Comparison of ENCODE assay signal across 20 cellular contexts in the genomic region with DNA sequence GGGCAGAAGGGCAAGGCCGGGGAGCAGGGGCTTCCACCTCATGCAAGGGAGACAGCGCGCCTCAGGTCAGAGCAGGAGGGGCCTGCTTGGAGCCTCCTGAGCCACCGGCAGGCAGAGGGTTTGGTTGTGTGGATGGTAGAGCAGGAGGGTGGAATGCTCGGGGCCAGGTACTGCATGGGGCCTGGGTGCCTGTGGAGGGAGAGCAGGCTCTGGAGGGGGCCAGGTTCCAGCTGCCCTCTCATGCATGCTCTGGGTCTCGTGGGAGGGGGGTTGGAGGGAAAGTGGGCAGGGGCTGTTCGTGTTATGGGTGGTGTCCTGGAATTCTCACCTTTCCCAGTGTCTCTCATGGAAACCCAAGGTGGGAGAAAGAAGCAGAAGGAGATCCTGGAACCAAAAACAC. TPM values are rescaled to one million over a fixed set of nuclear protein-coding genes. Genes with fewer than 3 reads are reported as not detected.
DNase-seq lines count a peak whose midpoint lies in the region; ATAC-seq and TF ChIP-seq lines count a peak whose summit lies in the region.
"Had no signal": no experiment of that assay in that cellular context is flagged by ENCODE, and none has a peak within 500 bp of the region (broad histone marks: within the 10 kb centered on the region; RNA-seq: fewer than 3 reads in every experiment).

No MANE protein-coding gene starts in this region.

- H3K4me1 Mint-ChIP-seq in activated CD4-positive, alpha-beta T cell treated with anti-CD3 and anti-CD28 coated beads, Interleukin-2, amount 10 ng/mL, durations not matched to agents 7 days and 5 days = peaks cover 34% of the 10 kb centered on the region
- peaks cover 0 to 6% (median 1%) of the 10 kb centered on the region in 4 donors for H3K4me1 Mint-ChIP-seq in CD4-positive, alpha-beta memory T cell

- peaks cover 35 to 68% (median 58%) of the 10 kb centered on the region in 10 experiments for H3K4me1 ChIP-seq in BLaER1 treated with 17β-estradiol and CSF1 and Interleukin-3, amounts not matched to agents 10 nM and 100 nM
- H3K4me1 ChIP-seq in hepatocyte (ENCODE audit: insufficient read depth) (peaks cover 16% of the 10 kb centered on the region), neuronal stem cell (ENCODE audit: control insufficient read depth in 2 of 2, insufficient read depth in 1 of 2, low read depth in 1 of 2, low read length in 2 of 2) (peaks cover 0 to 1% of the 10 kb centered on the region in 2 donors)
- H3K4me1 ChIP-seq in CD4-positive, alpha-beta memory T cell (ENCODE audit: insufficient read depth, low read length) = no peaks in the 10 kb centered on the region
- H3K4me1 ChIP-seq: A549 had no signal

- no peaks in the 10 kb centered on the region; a peak in 1 of 22 replicates for H4K20me1 ChIP-seq in BLaER1 treated with 17β-estradiol and CSF1 and Interleukin-3, amounts not matched to agents 10 nM and 100 nM
- no peaks in the 10 kb centered on the region for H4K20me1 ChIP-seq in hepatocyte (ENCODE audit: insufficient read depth, poor library complexity, severe bottlenecking)

- no peaks in the 10 kb centered on the region for H3K9me2 ChIP-seq in hepatocyte (replicated peaks; ENCODE audit: insufficient read depth)

- peaks cover 0 to 11% (median 0%) of the 10 kb centered on the region in 11 experiments; a peak in 2 of 22 replicates for H3K27me3 ChIP-seq in BLaER1 treated with 17β-estradiol and CSF1 and Interleukin-3, amounts not matched to agents 10 nM and 100 nM
- H3K27me3 ChIP-seq in hepatocyte (no peaks in the 10 kb centered on the region), neuronal stem cell (ENCODE audit: control insufficient read depth in 3 of 3, insufficient read depth in 3 of 3, low read depth in 1 of 3, low read length in 3 of 3) (no peaks in the 10 kb centered on the region)
- H3K27me3 ChIP-seq in CD4-positive, alpha-beta memory T cell (ENCODE audit: insufficient read depth, low read length) = no peaks in the 10 kb centered on the region

- H3K27ac ChIP-seq in BLaER1 treated with 17β-estradiol and CSF1 and Interleukin-3, amounts not matched to agents 10 nM and 100 nM = no peak overlapping the region
- peak overlapping the region; percentile 65 for H3K27ac ChIP-seq in hepatocyte
- no peak overlapping the region for H3K27ac ChIP-seq in neuronal stem cell (replicated peaks; ENCODE audit: low read length)
- H3K27ac ChIP-seq in CD4-positive, alpha-beta memory T cell (ENCODE audit: low read depth, low read length) = no peak overlapping the region
- H3K27ac ChIP-seq: 22Rv1, A549 had no signal

- H2BK120ac ChIP-seq in neuronal stem cell (ENCODE audit: low read depth, low read length) = no peak overlapping the region

- peak overlapping the region; percentile 21 for H2BK15ac ChIP-seq in neuronal stem cell (ENCODE audit: low read length)

- peak overlapping the region; percentile 95 for H3K27ac Mint-ChIP-seq in activated CD4-positive, alpha-beta T cell treated with anti-CD3 and anti-CD28 coated beads, Interleukin-2, amount 10 ng/mL, durations not matched to agents 7 days and 5 days
- H3K27ac Mint-ChIP-seq in CD4-positive, alpha-beta memory T cell = no peak overlapping the region
- H3K27ac Mint-ChIP-seq: H9 had no signal

- H3K27me3 Mint-ChIP-seq in activated CD4-positive, alpha-beta T cell treated with anti-CD3 and anti-CD28 coated beads, Interleukin-2, amount 10 ng/mL, durations not matched to agents 7 days and 5 days = peaks cover 16% of the 10 kb centered on the region
- H3K27me3 Mint-ChIP-seq in CD4-positive, alpha-beta memory T cell = peaks cover 6 to 7% of the 10 kb centered on the region in 2 donors

- no peak overlapping the region for H3K18ac ChIP-seq in neuronal stem cell (ENCODE audit: low read length)

- no peaks in the 10 kb centered on the region for H3K79me2 ChIP-seq in hepatocyte

- H3K36me3 ChIP-seq in BLaER1 treated with 17β-estradiol and CSF1 and Interleukin-3, amounts not matched to agents 10 nM and 100 nM = no peaks in the 10 kb centered on the region
- H3K36me3 ChIP-seq in hepatocyte (replicated peaks; ENCODE audit: insufficient read depth, low read depth) (no peaks in the 10 kb centered on the region), neuronal stem cell (replicated peaks in 1 of 2; ENCODE audit: control insufficient read depth in 2 of 2, insufficient read depth in 2 of 2, low read length in 2 of 2) (no peaks in the 10 kb centered on the region)
- H3K36me3 ChIP-seq in CD4-positive, alpha-beta memory T cell (ENCODE audit: insufficient read depth, low read length) = no peaks in the 10 kb centered on the region

- H3K79me1 ChIP-seq in neuronal stem cell (ENCODE audit: low read depth, low read length) = no peaks in the 10 kb centered on the region

- peaks cover 2% of the 10 kb centered on the region for H3K9me3 Mint-ChIP-seq in activated CD4-positive, alpha-beta T cell treated with anti-CD3 and anti-CD28 coated beads, Interleukin-2, amount 10 ng/mL, durations not matched to agents 7 days and 5 days
- no peaks in the 10 kb centered on the region for H3K9me3 Mint-ChIP-seq in CD4-positive, alpha-beta memory T cell
- H3K9me3 Mint-ChIP-seq: CD8-positive, alpha-beta T cell; H9 had no signal

- CTCF ChIA-PET in activated CD4-positive, alpha-beta T cell treated with anti-CD3 and anti-CD28 coated beads, Interleukin-2, amount 10 ng/mL, durations not matched to agents 7 days and 5 days (lab: Charles Lee) = interaction anchor here (0.7 to 1.9 kb wide), 2 partner anchors 18 to 30 kb away, joined by 3 to 4 read pairs; no protein-coding TSS in a partner anchor
- CTCF ChIA-PET in CD4-positive, alpha-beta memory T cell (lab: Charles Lee; ENCODE audit: partially characterized antibody) = interaction anchor here (1.5 kb wide), 1 partner anchor 17 kb away, joined by 3 read pairs; no protein-coding TSS in a partner anchor

- no peak overlapping the region for H2BK12ac ChIP-seq in neuronal stem cell (ENCODE audit: low read length)

- no peak overlapping the region for H2AK5ac ChIP-seq in neuronal stem cell (ENCODE audit: low read depth, low read length)

- H3K14ac ChIP-seq in neuronal stem cell (ENCODE audit: low read length) = no peak overlapping the region

- intact Hi-C loops in CD4-positive, alpha-beta memory T cell (cut with micrococcal nuclease) = no loop called here

- H3K36me3 Mint-ChIP-seq in activated CD4-positive, alpha-beta T cell treated with anti-CD3 and anti-CD28 coated beads, Interleukin-2, amount 10 ng/mL, durations not matched to agents 7 days and 5 days (ENCODE audit: low read depth) = no peaks in the 10 kb centered on the region
- no peaks in the 10 kb centered on the region for H3K36me3 Mint-ChIP-seq in CD4-positive, alpha-beta memory T cell
- H3K36me3 Mint-ChIP-seq: CD8-positive, alpha-beta T cell had no signal

- TF ChIP-seq CTCF in hepatocyte (IDR thresholded peaks at IDR 0.05; ENCODE audit: poor library complexity) = no peak

- no peaks in the 10 kb centered on the region for H3K9me3 ChIP-seq in BLaER1 treated with 17β-estradiol and CSF1 and Interleukin-3, amounts not matched to agents 10 nM and 100 nM (replicated peaks in 1 of 11)
- H3K9me3 ChIP-seq in hepatocyte (ENCODE audit: low read depth) (no peaks in the 10 kb centered on the region), neuronal stem cell (replicated peaks in 1 of 2; ENCODE audit: control insufficient read depth in 2 of 2, insufficient read depth in 1 of 2, low read depth in 1 of 2, low read length in 2 of 2) (no peaks in the 10 kb centered on the region)
- no peaks in the 10 kb centered on the region for H3K9me3 ChIP-seq in CD4-positive, alpha-beta memory T cell (ENCODE audit: control insufficient read depth in 1 of 2, low read length in 2 of 2)
- H3K9me3 ChIP-seq: A549 had no signal

- H2AFZ ChIP-seq in hepatocyte (no peak overlapping the region), neuronal stem cell (ENCODE audit: low read length) (no peak overlapping the region)

- no peak overlapping the region for H3K4me3 Mint-ChIP-seq in activated CD4-positive, alpha-beta T cell treated with anti-CD3 and anti-CD28 coated beads, Interleukin-2, amount 10 ng/mL, durations not matched to agents 7 days and 5 days
- H3K4me3 Mint-ChIP-seq in CD4-positive, alpha-beta memory T cell = no peak overlapping the region
- H3K4me3 Mint-ChIP-seq: CD14-positive monocyte; CD8-positive, alpha-beta T cell; H9 had no signal

- H2BK5ac ChIP-seq in neuronal stem cell (ENCODE audit: low read length) = no peak overlapping the region

- H3K9ac ChIP-seq in BLaER1 treated with 17β-estradiol and CSF1 and Interleukin-3, amounts not matched to agents 10 nM and 100 nM = no peak overlapping the region
- no peak overlapping the region for H3K9ac ChIP-seq in neuronal stem cell (ENCODE audit: low read depth, low read length, poor library complexity)

- H3K4ac ChIP-seq in neuronal stem cell (ENCODE audit: low read length) = no peak overlapping the region

- POLR2A ChIA-PET in activated CD4-positive, alpha-beta T cell treated with anti-CD3 and anti-CD28 coated beads, Interleukin-2, amount 10 ng/mL, durations not matched to agents 7 days and 5 days (lab: Charles Lee) = no interaction called here
- POLR2A ChIA-PET in CD4-positive, alpha-beta memory T cell (lab: Charles Lee; ENCODE audit: partially characterized antibody) = no interaction called here

- no peak overlapping the region for H4K91ac ChIP-seq in neuronal stem cell (ENCODE audit: low read depth, low read length, poor library complexity)

- H3K4me3 ChIP-seq in BLaER1 treated with 17β-estradiol and CSF1 and Interleukin-3, amounts not matched to agents 10 nM and 100 nM = no peak overlapping the region
- H3K4me3 ChIP-seq in hepatocyte (no peak overlapping the region), neuronal stem cell (ENCODE audit: low read length in 2 of 2) (no peak overlapping the region)
- H3K4me3 ChIP-seq in CD4-positive, alpha-beta memory T cell (ENCODE audit: low read length in 2 of 2) = no peak overlapping the region
- H3K4me3 ChIP-seq: A549, GM12878 had no signal

- ATAC-seq in GM19035 (IDR thresholded peaks at IDR 0.05; ENCODE audit: unreplicated experiment) = no peak
- ATAC-seq: A549; CD8-positive, alpha-beta T cell; GM12878 had no signal

- WGBS in hepatocyte (ENCODE audit: low lambda C conversion rate, missing lambda C conversion rate) = 84% methylated on average over 7 of the region's 7 CpGs
- WGBS in neuronal stem cell (ENCODE audit: extremely low coverage in 2 of 2, insufficient read length in 2 of 2, insufficient replicate concordance in 1 of 2), 2 donors = no CpG with 5 or more reads among the region's 7 CpGs

- no peak for DNase-seq in activated CD4-positive, alpha-beta T cell treated with anti-CD3 and anti-CD28 coated beads, Interleukin-2, amount 10 ng/mL, durations not matched to agents 7 days and 5 days
- DNase-seq in activated CD4-positive, alpha-beta T cell treated with anti-CD3 and anti-CD28 coated beads for 4 hours = no peak
- DNase-seq in hepatocyte (ENCODE audit: low spot score) (no peak), neuronal stem cell (ENCODE audit: low spot score) (no peak), epidermal melanocyte (ENCODE audit: insufficient read length, low spot score) (no peak)
- no peak for DNase-seq in CD4-positive, alpha-beta memory T cell
- DNase-seq: AML-193; Calu3; CD8-positive, alpha-beta T cell; DMS79 treated with DMSO at 0.1 percent for 48 hours; GF-D8; H9 had no signal

- no peak overlapping the region for H4K8ac ChIP-seq in neuronal stem cell (ENCODE audit: low read depth, low read length)

- H3K23ac ChIP-seq in neuronal stem cell (ENCODE audit: low read depth, low read length, poor library complexity) = peak overlapping the region; percentile 5

- H3K4me2 ChIP-seq in BLaER1 treated with 17β-estradiol and CSF1 and Interleukin-3, amounts not matched to agents 10 nM and 100 nM = peak overlapping the region in 9 of 11 experiments; percentile 0 to 84 (median 69); a peak in 13 of 22 replicates
- H3K4me2 ChIP-seq in hepatocyte (no peak overlapping the region), neuronal stem cell (ENCODE audit: insufficient read depth, low read length, poor library complexity, severe bottlenecking) (no peak overlapping the region)
- H3K4me2 ChIP-seq: A549 had no signal

RNA-seq across cellular contexts. Expression of gene IL1R2, which starts 3.2 kb away (rescaled TPM):
- under 1 TPM; 0.50 to 0.52 TPM for total RNA-seq in activated CD4-positive, alpha-beta T cell treated with anti-CD3 and anti-CD28 coated beads, Interleukin-2, amount 10 ng/mL, durations not matched to agents 7 days and 5 days
- total RNA-seq in hepatocyte = 1.3 and 10.5 TPM in 2 replicates
- polyA plus RNA-seq in hepatocyte = 5.8 and 11.4 TPM in 2 replicates
- polyA plus RNA-seq in neuronal stem cell (2013, experiment 1 of 2) = not detected
- not detected for polyA plus RNA-seq in neuronal stem cell (2013, experiment 2 of 2)
- total RNA-seq in CD4-positive, alpha-beta memory T cell = not detected
- 1 to 10 TPM in 1 of 2 donors, under 1 TPM in 1; 0.61 to 2.1 TPM for polyA plus RNA-seq in CD4-positive, alpha-beta memory T cell
- total RNA-seq: Calu3; CD8-positive, alpha-beta T cell; H1; H9 had no signal
- polyA plus RNA-seq: BJ had no signal

Comparison
In these comparisons a context has a peak if more than half of its experiments do, and no peak if none do; other contexts are left out.
1. H3K4me2 ChIP-seq: peak in BLaER1 treated with 17β-estradiol and CSF1 and Interleukin-3, amounts not matched to agents 10 nM and 100 nM (9 of 11); none in hepatocyte (single experiment) and neuronal stem cell (single experiment).